In the genomic region with DNA sequence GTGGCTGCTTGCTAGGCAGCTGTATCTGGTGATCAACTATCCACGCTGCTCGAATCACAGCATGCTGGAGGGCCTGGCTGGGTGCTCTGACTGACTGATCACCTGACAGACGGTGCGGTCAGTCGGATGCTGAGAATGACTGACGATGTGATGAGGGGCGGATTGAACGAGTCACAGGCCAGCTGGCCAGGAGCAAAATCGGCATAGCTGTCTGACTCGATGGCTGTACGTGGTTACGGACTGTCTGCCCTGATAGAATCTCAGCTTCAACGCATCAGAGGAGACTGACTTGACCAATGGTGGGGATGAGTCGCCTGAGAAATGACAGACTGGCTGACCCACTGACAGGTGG, we compare ENCODE assay signal across 8 cellular contexts. TPM values are rescaled to one million over a fixed set of nuclear protein-coding genes. Genes with fewer than 3 reads are reported as not detected.
DNase-seq lines count a peak whose midpoint lies in the region; TF ChIP-seq lines count a peak whose summit lies in the region.

No MANE protein-coding gene starts in this region.

- H3K4me1 Mint-ChIP-seq in activated naive CD4-positive, alpha-beta T cell treated with anti-CD3 and anti-CD28 coated beads for 36 hours (ENCODE audit: low read depth), result peaks cover 30% of the 10 kb centered on the region
- peaks cover 26% of the 10 kb centered on the region for H3K4me1 Mint-ChIP-seq in activated T-helper 2 cell treated with anti-CD3 and anti-CD28 coated beads, Interferon-gamma antibody, Interleukin-2, Interleukin-4, amounts not matched to agents 10 μg/mL and 5 μg/mL and 100 μg/mL, durations not matched to agents 14 hours and 24 hours and 36 hours (ENCODE audit: low read depth)

- no peak for DNase-seq in activated naive CD4-positive, alpha-beta T cell treated with anti-CD3 and anti-CD28 coated beads for 36 hours
- DNase-seq in activated naive CD4-positive, alpha-beta T cell treated with Interleukin-2 at 50 U/mL for 16 hours, result no peak
- DNase-seq in activated T-helper 2 cell treated with anti-CD3 and anti-CD28 coated beads, Interferon-gamma antibody, Interleukin-2, Interleukin-4, amounts not matched to agents 10 μg/mL and 5 μg/mL and 100 μg/mL, durations not matched to agents 14 hours and 24 hours and 36 hours (ENCODE audit: low spot score), result no peak
- DNase-seq in kidney tubule cell (ENCODE audit: low spot score) (peak; percentile 66), tibial nerve (ENCODE audit: low spot score in 2 of 2) (no peak), HuH-7.5 (ENCODE audit: low spot score) (no peak), GM19238 (ENCODE audit: insufficient read length, low spot score) (no peak), GM10248 (ENCODE audit: extremely low spot score) (no peak)

- 53 to 66% methylated on average over 7 to 14 of the region's 14 CpGs for WGBS in tibial nerve, 2 donors

- intact Hi-C loops in activated naive CD4-positive, alpha-beta T cell treated with anti-CD3 and anti-CD28 coated beads for 36 hours (cut with micrococcal nuclease), result loop anchor here (5.0 kb wide), 3 partner anchors 202 to 407 kb away; a partner anchor contains a TSS
- intact Hi-C loops in activated T-helper 2 cell treated with anti-CD3 and anti-CD28 coated beads, Interferon-gamma antibody, Interleukin-2, Interleukin-4, amounts not matched to agents 10 μg/mL and 5 μg/mL and 100 μg/mL, durations not matched to agents 14 hours and 24 hours and 36 hours (cut with micrococcal nuclease), result no loop called here

- H3K9me3 Mint-ChIP-seq in activated naive CD4-positive, alpha-beta T cell treated with anti-CD3 and anti-CD28 coated beads for 36 hours, result no peaks in the 10 kb centered on the region
- no peaks in the 10 kb centered on the region for H3K9me3 Mint-ChIP-seq in activated T-helper 2 cell treated with anti-CD3 and anti-CD28 coated beads, Interferon-gamma antibody, Interleukin-2, Interleukin-4, amounts not matched to agents 10 μg/mL and 5 μg/mL and 100 μg/mL, durations not matched to agents 14 hours and 24 hours and 36 hours

- peaks cover 0 to 19% (median 0%) of the 10 kb centered on the region in 4 donors for H3K4me1 ChIP-seq in tibial nerve

- H3K9me3 ChIP-seq in tibial nerve, result no peaks in the 10 kb centered on the region

- POLR2A ChIA-PET in GM10248 (lab: Yijun Ruan, JAX), result interaction anchor here (0.5 kb wide), 1 partner anchor 430 kb away, joined by 4 read pairs; no protein-coding TSS in a partner anchor

- peaks cover 0 to 4% of the 10 kb centered on the region in 2 donors for H3K27me3 ChIP-seq in tibial nerve

- TF ChIP-seq EP300 in tibial nerve (IDR thresholded peaks at IDR 0.05), result no peak

- peak overlapping the region in 2 of 4 donors; percentile 47 to 84 for H3K4me3 ChIP-seq in tibial nerve

- TF ChIP-seq CTCF in tibial nerve (IDR thresholded peaks at IDR 0.05) (no peak), GM10248 (IDR thresholded peaks at IDR 0.05; ENCODE audit: control extremely low read depth, extremely low read depth, low read depth, missing control alignments) (no peak)

- H3K27ac Mint-ChIP-seq in activated naive CD4-positive, alpha-beta T cell treated with anti-CD3 and anti-CD28 coated beads for 36 hours, result peak overlapping the region; percentile 91
- H3K27ac Mint-ChIP-seq in activated T-helper 2 cell treated with anti-CD3 and anti-CD28 coated beads, Interferon-gamma antibody, Interleukin-2, Interleukin-4, amounts not matched to agents 10 μg/mL and 5 μg/mL and 100 μg/mL, durations not matched to agents 14 hours and 24 hours and 36 hours, result peak overlapping the region; percentile 94

- H3K36me3 ChIP-seq in tibial nerve, result peaks cover 0 to 18% (median 0%) of the 10 kb centered on the region in 3 donors

- peak overlapping the region; percentile 89 for H3K4me3 Mint-ChIP-seq in activated naive CD4-positive, alpha-beta T cell treated with anti-CD3 and anti-CD28 coated beads for 36 hours
- peak overlapping the region; percentile 89 for H3K4me3 Mint-ChIP-seq in activated T-helper 2 cell treated with anti-CD3 and anti-CD28 coated beads, Interferon-gamma antibody, Interleukin-2, Interleukin-4, amounts not matched to agents 10 μg/mL and 5 μg/mL and 100 μg/mL, durations not matched to agents 14 hours and 24 hours and 36 hours (ENCODE audit: low read depth)

- no peak for TF ChIP-seq POLR2A in tibial nerve (IDR thresholded peaks at IDR 0.05)

- no peaks in the 10 kb centered on the region for H3K27me3 Mint-ChIP-seq in activated naive CD4-positive, alpha-beta T cell treated with anti-CD3 and anti-CD28 coated beads for 36 hours (ENCODE audit: low read depth)
- no peaks in the 10 kb centered on the region for H3K27me3 Mint-ChIP-seq in activated T-helper 2 cell treated with anti-CD3 and anti-CD28 coated beads, Interferon-gamma antibody, Interleukin-2, Interleukin-4, amounts not matched to agents 10 μg/mL and 5 μg/mL and 100 μg/mL, durations not matched to agents 14 hours and 24 hours and 36 hours (ENCODE audit: low read depth)

- CTCF ChIA-PET in activated naive CD4-positive, alpha-beta T cell treated with anti-CD3 and anti-CD28 coated beads for 36 hours (lab: Charles Lee), result interaction anchor here (0.6 kb wide), 1 partner anchor 185 kb away, joined by 3 read pairs; no protein-coding TSS in a partner anchor
- CTCF ChIA-PET in GM10248 (lab: Yijun Ruan, JAX), result no interaction called here

- H3K27ac ChIP-seq in tibial nerve, result peak overlapping the region; percentile 89 to 96 (median 90)

- peaks cover 16% of the 10 kb centered on the region for H3K36me3 Mint-ChIP-seq in activated naive CD4-positive, alpha-beta T cell treated with anti-CD3 and anti-CD28 coated beads for 36 hours (ENCODE audit: low read depth)
- peaks cover 35% of the 10 kb centered on the region for H3K36me3 Mint-ChIP-seq in activated T-helper 2 cell treated with anti-CD3 and anti-CD28 coated beads, Interferon-gamma antibody, Interleukin-2, Interleukin-4, amounts not matched to agents 10 μg/mL and 5 μg/mL and 100 μg/mL, durations not matched to agents 14 hours and 24 hours and 36 hours (ENCODE audit: low read depth)

RNA-seq across cellular contexts. Expression of a gene that starts 1.0 kb away (rescaled TPM):
- 10 to 100 TPM; 31.5 to 31.9 TPM for total RNA-seq in activated naive CD4-positive, alpha-beta T cell treated with anti-CD3 and anti-CD28 coated beads for 36 hours
- 28.8 and 29.6 TPM in 2 replicates for total RNA-seq in activated T-helper 2 cell treated with anti-CD3 and anti-CD28 coated beads, Interferon-gamma antibody, Interleukin-2, Interleukin-4, amounts not matched to agents 10 μg/mL and 5 μg/mL and 100 μg/mL, durations not matched to agents 14 hours and 24 hours and 36 hours
- total RNA-seq in tibial nerve, result 10 to 100 TPM in 1 of 4 donors, 1 to 10 TPM in 3; 4.2 to 10.0 (median 5.2) TPM

RNA-seq across cellular contexts. Expression of a gene that starts 11.9 kb away (rescaled TPM):
- total RNA-seq in activated naive CD4-positive, alpha-beta T cell treated with anti-CD3 and anti-CD28 coated beads for 36 hours, result 10 to 100 TPM; 76.1 to 77.8 TPM
- 117 and 120 TPM in 2 replicates for total RNA-seq in activated T-helper 2 cell treated with anti-CD3 and anti-CD28 coated beads, Interferon-gamma antibody, Interleukin-2, Interleukin-4, amounts not matched to agents 10 μg/mL and 5 μg/mL and 100 μg/mL, durations not matched to agents 14 hours and 24 hours and 36 hours
- total RNA-seq in tibial nerve, result 10 to 100 TPM in 2 of 4 donors, 1 to 10 TPM in 2; 3.1 to 32.7 (median 9.8) TPM
